ENCODE assay signal across 15 cellular contexts in genomic region chr3:52346623-52347530, GRCh38. TPM values are rescaled to one million over a fixed set of nuclear protein-coding genes. Genes with fewer than 3 reads are reported as not detected.
DNase-seq lines count a peak whose midpoint lies in the region; ATAC-seq and TF ChIP-seq lines count a peak whose summit lies in the region.
"Had no signal": no experiment of that assay in that cellular context is flagged by ENCODE, and none has a peak within 500 bp of the region (broad histone marks: within the 10 kb centered on the region; RNA-seq: fewer than 3 reads in every experiment).

No MANE protein-coding gene starts in this region.

- H3K14ac ChIP-seq in neuronal stem cell (ENCODE audit: low read length) = no peak overlapping the region

- H3K4ac ChIP-seq in neuronal stem cell (ENCODE audit: low read length) = no peak overlapping the region

- no peak overlapping the region for H2AFZ ChIP-seq in neuronal stem cell (ENCODE audit: low read length)
- H2AFZ ChIP-seq: PC-9 had no signal

- no peak overlapping the region for H2BK5ac ChIP-seq in neuronal stem cell (ENCODE audit: low read length)

- no peak for TF ChIP-seq CTCF in BJ (IDR thresholded peaks at IDR 0.05; ENCODE audit: insufficient read depth, low read depth, low read length)

- no peaks in the 10 kb centered on the region for H3K79me1 ChIP-seq in neuronal stem cell (ENCODE audit: low read depth, low read length)

- H3K18ac ChIP-seq in neuronal stem cell (ENCODE audit: low read length) = no peak overlapping the region

- no peak overlapping the region for H2BK12ac ChIP-seq in neuronal stem cell (ENCODE audit: low read length)

- no peaks in the 10 kb centered on the region for H3K4me1 ChIP-seq in neuronal stem cell (ENCODE audit: control insufficient read depth in 2 of 2, insufficient read depth in 1 of 2, low read depth in 1 of 2, low read length in 2 of 2)

- H4K8ac ChIP-seq in neuronal stem cell (ENCODE audit: low read depth, low read length) = no peak overlapping the region

- DNase-seq in BJ (ENCODE audit: low read depth) (peak; percentile 27), MG63 (peak; percentile 51), neuronal stem cell (ENCODE audit: low spot score) (no peak), anterior cingulate cortex (lab: John Stamatoyannopoulos, UW) (no peak), dermis blood vessel endothelial cell (no peak)
- no peak for DNase-seq in activated CD8-positive, alpha-beta memory T cell treated with anti-CD3 and anti-CD28 coated beads, Interleukin-2, amount 50 U/mL, for 4 hours
- DNase-seq: activated CD4-positive, alpha-beta T cell treated with anti-CD3 and anti-CD28 coated beads, Interleukin-2, amount 50 U/mL, for 1 hour; C1 segment of cervical spinal cord; central memory CD4-positive, alpha-beta T cell; NCI-H2171; PC-9; T-helper 17 cell had no signal

- CTCF ChIA-PET in BJ (lab: Yijun Ruan, JAX) = interaction anchor here (0.6 to 2.4 kb wide), 7 partner anchors 8 to 127 kb away, joined by 3 to 10 read pairs (median 5); partner anchors contain the start of gene WDR82

- H2BK15ac ChIP-seq in neuronal stem cell (ENCODE audit: low read length) = no peak overlapping the region

- H3K4me3 ChIP-seq in BJ (ENCODE audit: low read depth, low read length) (no peak overlapping the region), MG63 (no peak overlapping the region), neuronal stem cell (ENCODE audit: low read length in 2 of 2) (no peak overlapping the region)
- H3K4me3 ChIP-seq: PC-9 had no signal

- H3K9me3 ChIP-seq in MG63 (no peaks in the 10 kb centered on the region), neuronal stem cell (replicated peaks in 1 of 2; ENCODE audit: control insufficient read depth in 2 of 2, insufficient read depth in 1 of 2, low read depth in 1 of 2, low read length in 2 of 2) (no peaks in the 10 kb centered on the region)

- no peak overlapping the region for H4K91ac ChIP-seq in neuronal stem cell (ENCODE audit: low read depth, low read length, poor library complexity)

- ATAC-seq in esophagus mucosa = peak; percentile 40
- no peak for ATAC-seq in GM21825 (IDR thresholded peaks at IDR 0.05; ENCODE audit: unreplicated experiment)
- ATAC-seq: HCT116, T-helper 17 cell had no signal

- H3K23ac ChIP-seq in neuronal stem cell (ENCODE audit: low read depth, low read length, poor library complexity) = peak overlapping the region; percentile 17

- POLR2A ChIA-PET in BJ (lab: Charles Lee) = interaction anchor here (0.7 kb wide), 1 partner anchor 109 kb away, joined by 3 read pairs; no protein-coding TSS in a partner anchor

- no peak overlapping the region for H2BK120ac ChIP-seq in neuronal stem cell (ENCODE audit: low read depth, low read length)

- peak overlapping the region; percentile 66 for H3K9ac ChIP-seq in neuronal stem cell (ENCODE audit: low read depth, low read length, poor library complexity)

- H3K36me3 ChIP-seq in BJ (ENCODE audit: control insufficient read depth, insufficient read depth, low read length) (0 out of 2 replicates have a peak, but pooled peaks cover 2% of the 10 kb centered on the region), MG63 (no peaks in the 10 kb centered on the region), neuronal stem cell (replicated peaks in 1 of 2; ENCODE audit: control insufficient read depth in 2 of 2, insufficient read depth in 2 of 2, low read length in 2 of 2) (no peaks in the 10 kb centered on the region)

- no CpG with 5 or more reads among the region's 16 CpGs for WGBS in neuronal stem cell (ENCODE audit: extremely low coverage in 2 of 2, insufficient read length in 2 of 2, insufficient replicate concordance in 1 of 2), 2 donors

- no peak overlapping the region for H2AK5ac ChIP-seq in neuronal stem cell (ENCODE audit: low read depth, low read length)

- H3K27me3 ChIP-seq in BJ (ENCODE audit: control insufficient read depth, insufficient read depth, low read length) (no peaks in the 10 kb centered on the region), MG63 (no peaks in the 10 kb centered on the region), neuronal stem cell (ENCODE audit: control insufficient read depth in 3 of 3, insufficient read depth in 3 of 3, low read depth in 1 of 3, low read length in 3 of 3) (no peaks in the 10 kb centered on the region)

- no peak overlapping the region for H3K4me2 ChIP-seq in neuronal stem cell (ENCODE audit: insufficient read depth, low read length, poor library complexity, severe bottlenecking)
- H3K4me2 ChIP-seq: PC-9 had no signal

- no peak overlapping the region for H3K27ac ChIP-seq in neuronal stem cell (replicated peaks; ENCODE audit: low read length)
- H3K27ac ChIP-seq: PC-9 had no signal

RNA-seq across cellular contexts. Expression of gene DNAH1, which starts 30.8 kb away (rescaled TPM):
- 2.7 and 4.8 TPM in 2 replicates for polyA plus RNA-seq in BJ (2011; rRNA removed)
- polyA minus RNA-seq in BJ (2011; rRNA and poly(A)+ RNA removed) = 5.8 and 6.6 TPM in 2 replicates
- 0.49 and 1.2 TPM in 2 replicates for total RNA-seq in MG63 (2014; rRNA removed; shearing (Covaris generic); ENCODE audit: low replicate concordance)
- total RNA-seq in esophagus mucosa = 1.6 TPM
- polyA plus RNA-seq in neuronal stem cell (2013, experiment 1 of 2) = 1.3 TPM
- polyA plus RNA-seq in neuronal stem cell (2013, experiment 2 of 2) = 1.3 TPM
- 3.3 and 5.6 TPM in 2 replicates for total RNA-seq in dermis blood vessel endothelial cell

RNA-seq across cellular contexts. Expression of gene GLYCTK, which starts 59.2 kb away (rescaled TPM):
- polyA plus RNA-seq in BJ (2011; rRNA removed) = 4.6 and 7.8 TPM in 2 replicates
- 4.6 and 10.3 TPM in 2 replicates for polyA minus RNA-seq in BJ (2011; rRNA and poly(A)+ RNA removed)
- total RNA-seq in MG63 (2014; rRNA removed; shearing (Covaris generic); ENCODE audit: low replicate concordance) = 2.3 and 10.6 TPM in 2 replicates
- total RNA-seq in esophagus mucosa (7.2 TPM), dermis blood vessel endothelial cell (22.3 and 22.9 TPM in 2 replicates)
- polyA plus RNA-seq in neuronal stem cell (2013, experiment 1 of 2) = 0.85 TPM
- polyA plus RNA-seq in neuronal stem cell (2013, experiment 2 of 2) = 1.1 TPM

Comparison
In these comparisons a context has a peak if more than half of its experiments do, and no peak if none do; other contexts are left out.
1. DNase-seq: peak in BJ (single experiment) and MG63 (single experiment); none in neuronal stem cell (single experiment), anterior cingulate cortex (0 of 58), activated CD8-positive, alpha-beta memory T cell treated with anti-CD3 and anti-CD28 coated beads, Interleukin-2, amount 50 U/mL, for 4 hours (single experiment) and dermis blood vessel endothelial cell (single experiment).